In genomic region chr3:155870133-155870944, GRCh38 we compare ENCODE assay signal across 8 cellular contexts. TPM values are rescaled to one million over a fixed set of nuclear protein-coding genes. Genes with fewer than 3 reads are reported as not detected.
DNase-seq lines count a peak whose midpoint lies in the region; ATAC-seq and TF ChIP-seq lines count a peak whose summit lies in the region.

TSS of gene GMPS (plus strand) at chr3:155870650. CDS start at chr3:155870871, 221 bp downstream.

- H3K4me2 ChIP-seq in PC-3 (ENCODE audit: low read length): peak within 1 kb of the TSS; percentile 85

- peaks cover 48% of the 10 kb centered on the region for H3K79me2 ChIP-seq in PC-3 (ENCODE audit: low read length)

- H3K27me3 ChIP-seq in PC-3 (ENCODE audit: low read length): no peaks in the 10 kb centered on the region
- no peaks in the 10 kb centered on the region for H3K27me3 ChIP-seq in mucosa of stomach (ENCODE audit: control insufficient read depth, insufficient read depth, low read length)

- TF ChIP-seq CTCF in PC-3 (conservative IDR thresholded peaks at IDR 0.05; ENCODE audit: low read depth, low read length): peak; percentile 33; the same call in 1 of the 2 replicates

- H3K27ac ChIP-seq in PC-3 (ENCODE audit: low read length): peak within 1 kb of the TSS; percentile 75

- H4K20me1 ChIP-seq in PC-3 (ENCODE audit: low read length): peaks cover 26% of the 10 kb centered on the region

- H3K9ac ChIP-seq in PC-3 (ENCODE audit: low read length) (peak within 1 kb of the TSS; percentile 97), mucosa of stomach (ENCODE audit: low read length) (peak within 1 kb of the TSS; percentile 89)

- peaks cover 14% of the 10 kb centered on the region for H3K4me1 ChIP-seq in PC-3 (ENCODE audit: insufficient read depth, low read length)
- no peaks in the 10 kb centered on the region for H3K4me1 ChIP-seq in mucosa of stomach (ENCODE audit: control insufficient read depth, insufficient read depth, low read length)

- peak; percentile 72 for TF ChIP-seq POLR2A in erythroblast (IDR thresholded peaks at IDR 0.05; ENCODE audit: low read length)

- peak within 1 kb of the TSS; percentile 84 for H3K4me3 ChIP-seq in Jurkat, Clone E6-1 (ENCODE audit: low read length)
- H3K4me3 ChIP-seq in PC-3 (ENCODE audit: low read length) (peak within 1 kb of the TSS; percentile 79), mucosa of stomach (ENCODE audit: low read length) (peak within 1 kb of the TSS; percentile 89)

- H2AFZ ChIP-seq in PC-3 (ENCODE audit: low read length): peak within 1 kb of the TSS; percentile 97

- intact Hi-C loops in PC-3 (cut with micrococcal nuclease): loop anchor here (1.0 to 5.0 kb wide), 2 partner anchors 16 to 123 kb away; partner anchors contain the start of genes PLCH1 and SLC33A1

- no peaks in the 10 kb centered on the region for H3F3A ChIP-seq in PC-3 (ENCODE audit: low read length, unreplicated experiment)

- H3K9me2 ChIP-seq in PC-3 (replicated peaks; ENCODE audit: low read length): no peaks in the 10 kb centered on the region

- POLR2A ChIA-PET in PC-3 (lab: Charles Lee; ENCODE audit: unreplicated experiment): interaction anchor here (0.6 to 0.7 kb wide), 3 partner anchors 63 to 927 kb away, joined by 4 to 5 read pairs (median 4); no protein-coding TSS in a partner anchor

- peak; percentile 96 for DNase-seq in DMS53 (lab: John Stamatoyannopoulos, UW)
- DNase-seq in Jurkat, Clone E6-1 (ENCODE audit: low read depth, low spot score): peak; percentile 80
- DNase-seq in PC-3: peak; percentile 97
- peak; percentile 98 for DNase-seq in activated T-cell treated with anti-CD3 and anti-CD28 coated beads, Interleukin-2, amount 50 U/mL, for 1 hour
- DNase-seq in erythroblast (lab: John Stamatoyannopoulos, UW): peak; percentile 95 to 97
- DNase-seq in stimulated activated CD8-positive, alpha-beta memory T cell treated with anti-CD3 and anti-CD28 coated beads, Interleukin-7, amount 100 ng/mL, for 1 hour (ENCODE audit: low read depth in 2 of 2): peak; percentile 88 to 89

- no peaks in the 10 kb centered on the region for H3K36me3 ChIP-seq in PC-3 (ENCODE audit: low read depth, low read length)
- no peaks in the 10 kb centered on the region for H3K36me3 ChIP-seq in mucosa of stomach (ENCODE audit: control insufficient read depth, insufficient read depth, low read length)

- H3K9me3 ChIP-seq in PC-3 (ENCODE audit: low read length) (no peaks in the 10 kb centered on the region), mucosa of stomach (ENCODE audit: control insufficient read depth, low read length) (no peaks in the 10 kb centered on the region)

- CTCF ChIA-PET in PC-3 (lab: Charles Lee): interaction anchor here (0.6 to 1.4 kb wide), 3 partner anchors 64 to 1739 kb away, joined by 4 to 13 read pairs (median 5); partner anchors contain the start of gene C3orf33

- ATAC-seq in GM21619 (IDR thresholded peaks at IDR 0.05; ENCODE audit: unreplicated experiment) (peak; percentile 86), PC-3 (peak; percentile 85)

- no TSS peak for BruUV-seq in PC-3 (replicated peaks; lab: Mats Ljungman, UMichigan)

RNA-seq across cellular contexts. Expression of gene GMPS, which starts in this region (rescaled TPM):
- polyA plus RNA-seq in Jurkat, Clone E6-1 (2012; ENCODE audit: insufficient read depth, insufficient read length): 145 TPM
- 42.2 and 43.3 TPM in 2 replicates for total RNA-seq in PC-3 (2014; rRNA removed)

Comparison
In these comparisons a context has a peak if more than half of its experiments do, and no peak if none do; other contexts are left out.
1. Peak in every context shown above with its lines: DNase-seq, ATAC-seq, H3K4me3 ChIP-seq and H3K27ac ChIP-seq.